In genomic region chr9:41790719-41791363, GRCh38 we compare ENCODE assay signal across 7 cellular contexts.
DNase-seq lines count a peak whose midpoint lies in the region; ATAC-seq, FAIRE-seq and TF ChIP-seq lines count a peak whose summit lies in the region.
"Not testable (repeated sequence)": the region's sequence is repeated elsewhere in the genome, so short reads cannot be mapped to it uniquely, and the experiment has no call there.

No MANE protein-coding gene starts in this region.

- WGBS in mesodermal cell (ENCODE audit: insufficient coverage in 2 of 2), 2 experiments: no CpG with 5 or more reads among the region's 7 CpGs
- WGBS in small intestine, 3 donors: 11 to 32% (median 13%) methylated on average over 7 of the region's 7 CpGs

- POLR2A ChIA-PET in HCT116 (lab: Charles Lee): not testable (repeated sequence)

- CTCF ChIA-PET in HCT116 (lab: Charles Lee): not testable (repeated sequence)

- H3K4me1 Mint-ChIP-seq in dendritic cell treated with granulocyte-macrophage colony-stimulating factor and Interleukin-4, amounts not matched to agents 40 ng/mL and 50 ng/mL, for 4 days (ENCODE audit: low read depth): peaks cover 22% of the 10 kb centered on the region

- H3K79me2 ChIP-seq in HCT116 (ENCODE audit: insufficient read depth, low read length): not testable (repeated sequence)

- not testable (repeated sequence) for H3K9ac ChIP-seq in HCT116 (ENCODE audit: low read length)

- not testable (repeated sequence) for H3K27me3 ChIP-seq in HCT116 (ENCODE audit: insufficient read depth, low read length); MG63; small intestine (ENCODE audit: control insufficient read depth in 2 of 2, insufficient read depth in 2 of 2, low read length in 2 of 2)

- RAD21 ChIA-PET in HCT116 (lab: Charles Lee; ENCODE audit: low non-redundant PET in 1 of 2, low total read pairs in 2 of 2, uncharacterized antibody in 2 of 2, unreplicated experiment in 2 of 2): not testable (repeated sequence)

- not testable (repeated sequence) for H3K4me1 ChIP-seq in HCT116 (ENCODE audit: control insufficient read depth in 1 of 2, insufficient read depth in 2 of 2, low read length in 2 of 2); mesodermal cell (ENCODE audit: control insufficient read depth, insufficient read depth, low read length, poor library complexity, severe bottlenecking); small intestine (ENCODE audit: control insufficient read depth in 2 of 2, insufficient read depth in 1 of 2, low read depth in 1 of 2, low read length in 1 of 2)

- peak; percentile 32 for ATAC-seq in HCT116

- H3K4me2 ChIP-seq in HCT116 (ENCODE audit: low read length): not testable (repeated sequence)

- not testable (repeated sequence) for FAIRE-seq in small intestine (lab: Jason Lieb, UNC)

- not testable (repeated sequence) for H3K9me2 ChIP-seq in HCT116 (ENCODE audit: insufficient read depth)

- not testable (repeated sequence) for H2AFZ ChIP-seq in HCT116 (ENCODE audit: low read depth, low read length, poor library complexity, severe bottlenecking)

- not testable (repeated sequence) for H3K4me3 Mint-ChIP-seq in dendritic cell treated with granulocyte-macrophage colony-stimulating factor and Interleukin-4, amounts not matched to agents 40 ng/mL and 50 ng/mL, for 4 days

- not testable (repeated sequence) for H3K27me3 Mint-ChIP-seq in dendritic cell treated with granulocyte-macrophage colony-stimulating factor and Interleukin-4, amounts not matched to agents 40 ng/mL and 50 ng/mL, for 4 days

- not testable (repeated sequence) for H3K9me3 ChIP-seq in HCT116 (ENCODE audit: control insufficient read depth in 1 of 2, insufficient read depth in 1 of 2, low read depth in 1 of 2, low read length in 2 of 2); MG63; mesodermal cell (ENCODE audit: control insufficient read depth, low read length); small intestine (ENCODE audit: control insufficient read depth, low read depth)

- TF ChIP-seq RAD21 in HCT116 (IDR thresholded peaks at IDR 0.05; ENCODE audit: low read depth): not testable (repeated sequence)

- not testable (repeated sequence) for H3K27ac ChIP-seq in HCT116 (ENCODE audit: low read depth, low read length)
- peak overlapping the region; percentile 30 for H3K27ac ChIP-seq in mesodermal cell (ENCODE audit: low read depth, low read length, severe bottlenecking)
- peak overlapping the region in 1 of 2 donors; percentile 76 for H3K27ac ChIP-seq in small intestine (ENCODE audit: low read depth in 1 of 2, low read length in 1 of 2)

- not testable (repeated sequence) for H3K36me3 Mint-ChIP-seq in dendritic cell treated with granulocyte-macrophage colony-stimulating factor and Interleukin-4, amounts not matched to agents 40 ng/mL and 50 ng/mL, for 4 days (ENCODE audit: low read depth)

- peak overlapping the region; percentile 9 for H3K27ac Mint-ChIP-seq in dendritic cell treated with granulocyte-macrophage colony-stimulating factor and Interleukin-4, amounts not matched to agents 40 ng/mL and 50 ng/mL, for 4 days

- DNase-seq in HCT116 (ENCODE audit: low read depth, low spot score): not testable (repeated sequence)
- peak; percentile 3 for DNase-seq in MG63
- peak; percentile 16 for DNase-seq in astrocyte of the hippocampus (ENCODE audit: low read depth, low spot score)
- DNase-seq in iris pigment epithelial cell (ENCODE audit: low read depth): peak; percentile 33
- DNase-seq in small intestine: peak; percentile 92

- not testable (repeated sequence) for TF ChIP-seq CTCF in HCT116 (IDR thresholded peaks at IDR 0.05 in 2 of 3, conservative IDR thresholded peaks at IDR 0.05 in 1 of 3; ENCODE audit: borderline replicate concordance in 1 of 3, insufficient read depth in 1 of 3, low read depth in 2 of 3, low read length in 2 of 3)

- not testable (repeated sequence) for H3K4me3 ChIP-seq in HCT116 (replicated peaks in 1 of 2; ENCODE audit: low read depth in 1 of 2, low read length in 2 of 2); MG63; mesodermal cell (ENCODE audit: extremely low read depth, insufficient read depth, low read length, poor library complexity, severe bottlenecking); small intestine (ENCODE audit: low read depth in 1 of 2, low read length in 2 of 2)

- BruUV-seq in HCT116 (replicated peaks; lab: Mats Ljungman, UMichigan): not testable (repeated sequence)

- intact Hi-C loops in HCT116 (cut with micrococcal nuclease); dendritic cell treated with granulocyte-macrophage colony-stimulating factor and Interleukin-4, amounts not matched to agents 40 ng/mL and 50 ng/mL, for 4 days (cut with micrococcal nuclease): not testable (repeated sequence)

- not testable (repeated sequence) for H4K20me1 ChIP-seq in HCT116 (ENCODE audit: insufficient read depth)

- not testable (repeated sequence) for TF ChIP-seq POLR2A in HCT116 (IDR thresholded peaks at IDR 0.05; ENCODE audit: borderline replicate concordance, extremely low read depth, insufficient read depth, insufficient read length)

- not testable (repeated sequence) for H3K36me3 ChIP-seq in HCT116 (ENCODE audit: control insufficient read depth in 1 of 2, insufficient read depth in 2 of 2, low read length in 2 of 2); MG63; mesodermal cell (ENCODE audit: control insufficient read depth, insufficient read depth, low read length); small intestine (ENCODE audit: control insufficient read depth in 2 of 2, insufficient read depth in 2 of 2, low read length in 2 of 2)

- H3K9me3 Mint-ChIP-seq in dendritic cell treated with granulocyte-macrophage colony-stimulating factor and Interleukin-4, amounts not matched to agents 40 ng/mL and 50 ng/mL, for 4 days: not testable (repeated sequence)

TF ChIP-seq in HCT116, 20 proteins besides CTCF, POLR2A, EP300 and RAD21:
- peak; percentile 16; the same call in 1 of the 2 replicates for TF ChIP-seq FOSL1 (IDR thresholded peaks at IDR 0.05; ENCODE audit: low read depth)
